ENCODE assay signal across 1 cellular context in genomic region chr5:176691524-176691923, GRCh38.
TF ChIP-seq lines count a peak whose summit lies in the region.

No MANE protein-coding gene starts in this region.

TF ChIP-seq in HEK293, 187 proteins besides CTCF, POLR2A, EP300 and RAD21:
- peak; percentile 57; the same call in 1 of the 2 replicates for TF ChIP-seq ZNF280D (tag by site-specific recombination; IDR thresholded peaks at IDR 0.05)
- TF ChIP-seq ZNF580 (tag by site-specific recombination; IDR thresholded peaks at IDR 0.05) = peak; percentile 75; the same call in 1 of the 2 replicates
- TF ChIP-seq MEIS1 (CRISPR knock-in tag; IDR thresholded peaks at IDR 0.05; ENCODE audit: borderline replicate concordance) = no peak
- no peak for TF ChIP-seq ZNF747 (tag by site-specific recombination; IDR thresholded peaks at IDR 0.05)
